ENCODE assay signal across 12 cellular contexts in the genomic region with DNA sequence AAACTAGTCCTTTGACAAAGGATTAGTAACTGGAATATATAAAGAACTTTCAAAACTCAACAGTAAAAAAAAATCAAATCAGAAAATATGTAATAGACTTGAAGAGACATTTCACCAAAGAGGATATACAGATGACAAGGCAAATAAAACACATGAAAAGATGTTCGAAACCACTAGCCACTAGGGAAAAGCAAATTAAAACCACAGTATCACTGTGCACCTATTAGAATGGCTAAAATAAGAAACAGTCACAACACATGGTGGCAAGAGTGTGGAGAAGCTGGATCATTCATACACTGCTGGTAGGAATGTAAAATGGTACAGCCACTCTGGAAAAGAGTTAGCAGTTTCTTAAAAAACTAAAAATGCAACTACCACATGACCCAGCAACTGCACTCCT. TPM values are rescaled to one million over a fixed set of nuclear protein-coding genes. Genes with fewer than 3 reads are reported as not detected.
DNase-seq lines count a peak whose midpoint lies in the region; ATAC-seq lines count a peak whose summit lies in the region.
"Had no signal": no experiment of that assay in that cellular context is flagged by ENCODE, and none has a peak within 500 bp of the region (broad histone marks: within the 10 kb centered on the region; RNA-seq: fewer than 3 reads in every experiment).

No MANE protein-coding gene starts in this region.

- no peaks in the 10 kb centered on the region for H3K9me3 Mint-ChIP-seq in activated CD8-positive, alpha-beta T cell treated with anti-CD3 and anti-CD28 coated beads, Interleukin-2, amount 10 ng/mL, durations not matched to agents 7 days and 5 days (ENCODE audit: insufficient read depth)
- no peaks in the 10 kb centered on the region for H3K9me3 Mint-ChIP-seq in naive B cell
- H3K9me3 Mint-ChIP-seq: dendritic cell treated with granulocyte-macrophage colony-stimulating factor and Interleukin-4, amounts not matched to agents 40 ng/mL and 50 ng/mL, for 4 days had no signal

- H3K27ac Mint-ChIP-seq in activated CD8-positive, alpha-beta T cell treated with anti-CD3 and anti-CD28 coated beads, Interleukin-2, amount 10 ng/mL, durations not matched to agents 7 days and 5 days = peak overlapping the region; percentile 76
- peak overlapping the region in 5 of 6 donors; percentile 34 to 96 (median 71) for H3K27ac Mint-ChIP-seq in naive B cell
- H3K27ac Mint-ChIP-seq: dendritic cell treated with granulocyte-macrophage colony-stimulating factor and Interleukin-4, amounts not matched to agents 40 ng/mL and 50 ng/mL, for 4 days had no signal

- CTCF ChIA-PET in activated CD8-positive, alpha-beta T cell treated with anti-CD3 and anti-CD28 coated beads, Interleukin-2, amount 10 ng/mL, durations not matched to agents 7 days and 5 days (lab: Charles Lee) = interaction anchor here (1.0 to 1.8 kb wide), 2 partner anchors 9 to 52 kb away, joined by 3 to 5 read pairs; no protein-coding TSS in a partner anchor

- POLR2A ChIA-PET in activated CD8-positive, alpha-beta T cell treated with anti-CD3 and anti-CD28 coated beads, Interleukin-2, amount 10 ng/mL, durations not matched to agents 7 days and 5 days (lab: Charles Lee) = interaction anchor here (4.8 kb wide), 1 partner anchor 14 kb away, joined by 35 read pairs; a partner anchor contains a TSS

- ATAC-seq in GM18858 (IDR thresholded peaks at IDR 0.05; ENCODE audit: unreplicated experiment) = peak; percentile 46
- peak; percentile 41 for ATAC-seq in HG03432 (IDR thresholded peaks at IDR 0.05; ENCODE audit: unreplicated experiment)
- ATAC-seq in activated CD8-positive, alpha-beta T cell treated with anti-CD3 and anti-CD28 coated beads, Interleukin-2, amount 10 ng/mL, durations not matched to agents 7 days and 5 days = no peak
- peak; percentile 43 to 48 for ATAC-seq in naive B cell (ENCODE audit: low read depth in 2 of 2)
- ATAC-seq: lower lobe of right lung had no signal

- peak overlapping the region; percentile 49 for H3K4me3 Mint-ChIP-seq in activated CD8-positive, alpha-beta T cell treated with anti-CD3 and anti-CD28 coated beads, Interleukin-2, amount 10 ng/mL, durations not matched to agents 7 days and 5 days
- H3K4me3 Mint-ChIP-seq in naive B cell = peak overlapping the region in 7 of 8 donors; percentile 4 to 78 (median 67)
- H3K4me3 Mint-ChIP-seq: dendritic cell treated with granulocyte-macrophage colony-stimulating factor and Interleukin-4, amounts not matched to agents 40 ng/mL and 50 ng/mL, for 4 days had no signal

- peaks cover 83% of the 10 kb centered on the region for H3K4me1 Mint-ChIP-seq in activated CD8-positive, alpha-beta T cell treated with anti-CD3 and anti-CD28 coated beads, Interleukin-2, amount 10 ng/mL, durations not matched to agents 7 days and 5 days (ENCODE audit: low read depth)
- H3K4me1 Mint-ChIP-seq in naive B cell = peaks cover 54 to 69% (median 66%) of the 10 kb centered on the region in 3 donors

- H3K27me3 Mint-ChIP-seq in activated CD8-positive, alpha-beta T cell treated with anti-CD3 and anti-CD28 coated beads, Interleukin-2, amount 10 ng/mL, durations not matched to agents 7 days and 5 days (ENCODE audit: low read depth) = no peaks in the 10 kb centered on the region
- H3K27me3 Mint-ChIP-seq in naive B cell = no peaks in the 10 kb centered on the region
- H3K27me3 Mint-ChIP-seq: dendritic cell treated with granulocyte-macrophage colony-stimulating factor and Interleukin-4, amounts not matched to agents 40 ng/mL and 50 ng/mL, for 4 days had no signal

- DNase-seq in activated CD8-positive, alpha-beta T cell treated with anti-CD3 and anti-CD28 coated beads, Interleukin-2, amount 10 ng/mL, durations not matched to agents 7 days and 5 days = no peak
- DNase-seq in naive B cell (no peak), DMS114 treated with DMSO at 0.1 percent for 48 hours (lab: John Stamatoyannopoulos, UW; ENCODE audit: unreplicated experiment) (no peak), NCI-H82 treated with DMSO at 0.1 percent for 48 hours (lab: John Stamatoyannopoulos, UW; ENCODE audit: unreplicated experiment) (no peak), NCI-H187 treated with DMSO at 0.1 percent for 48 hours (lab: John Stamatoyannopoulos, UW) (no peak), NCI-H748 treated with DMSO at 0.1 percent for 48 hours (lab: John Stamatoyannopoulos, UW) (no peak)
- DNase-seq: activated gamma-delta T cell, lower lobe of right lung, NCI-H1694 had no signal

- H3K36me3 Mint-ChIP-seq in activated CD8-positive, alpha-beta T cell treated with anti-CD3 and anti-CD28 coated beads, Interleukin-2, amount 10 ng/mL, durations not matched to agents 7 days and 5 days (ENCODE audit: low read depth) = peaks cover 41% of the 10 kb centered on the region
- peaks cover 13 to 15% of the 10 kb centered on the region in 2 donors for H3K36me3 Mint-ChIP-seq in naive B cell

RNA-seq across cellular contexts. Expression of a gene that starts 14.9 kb away (rescaled TPM):
- 10 to 100 TPM; 24.0 to 25.6 TPM for total RNA-seq in activated CD8-positive, alpha-beta T cell treated with anti-CD3 and anti-CD28 coated beads, Interleukin-2, amount 10 ng/mL, durations not matched to agents 7 days and 5 days
- 10 to 100 TPM; 11.6 to 22.7 (median 14.5) TPM for polyA plus RNA-seq in naive B cell (ENCODE audit: low read depth in 6 of 6)
